Comparison of ENCODE assay signal across 23 cellular contexts in the genomic region with DNA sequence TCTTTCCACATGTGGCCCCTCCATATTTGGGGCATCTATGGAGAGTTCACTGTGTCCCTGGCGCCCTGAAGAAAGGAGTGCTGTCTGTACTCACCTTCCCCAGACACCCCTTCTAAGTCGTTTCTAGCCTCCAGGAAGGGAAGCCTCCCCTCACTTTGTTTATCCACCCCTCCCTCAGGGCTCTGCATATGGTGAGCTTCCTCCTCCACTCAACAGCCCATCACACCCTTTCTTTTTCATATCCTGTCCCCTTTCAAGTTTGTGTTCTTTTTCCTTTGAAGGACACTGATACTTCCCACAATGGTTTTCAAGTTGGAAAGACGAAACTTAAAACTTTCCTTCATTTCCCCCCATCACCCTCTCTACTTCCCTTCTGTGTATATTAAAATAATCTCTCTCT.
"Had no signal": no experiment of that assay in that cellular context is flagged by ENCODE, and none has a peak within 500 bp of the region (broad histone marks: within the 10 kb centered on the region; RNA-seq: fewer than 3 reads in every experiment).

No MANE protein-coding gene starts in this region.

- H3K9me3 Mint-ChIP-seq: natural killer cell treated with Interleukin-12 subunit alpha and Interleukin-12 subunit beta and Interleukin-15 and Interleukin-18, amount 100 ng/mL, for 72 hours; type B pancreatic cell had no signal

- H3K36me3 ChIP-seq: heart left ventricle, left ventricle myocardium inferior, lower lobe of right lung, prostate gland, right lobe of liver, suprapubic skin, thyroid gland had no signal

- H3K27ac ChIP-seq: coronary artery, heart left ventricle, left ventricle myocardium inferior, lower lobe of right lung, parathyroid adenoma, prostate gland, right lobe of liver, suprapubic skin, thyroid gland had no signal

- H3K4me1 ChIP-seq: heart left ventricle, left ventricle myocardium inferior, lower lobe of right lung, parathyroid adenoma, prostate gland, right lobe of liver, suprapubic skin, thyroid gland had no signal

- H2AFZ ChIP-seq: parathyroid adenoma had no signal

- H3K9me3 ChIP-seq: heart left ventricle, lower lobe of right lung, prostate gland, right lobe of liver, suprapubic skin, thyroid gland had no signal

- H3K27ac Mint-ChIP-seq: memory B cell; natural killer cell treated with Interleukin-12 subunit alpha and Interleukin-12 subunit beta and Interleukin-15 and Interleukin-18, amount 100 ng/mL, for 72 hours; stimulated activated effector memory CD8-positive, alpha-beta T cell treated with anti-CD3 and anti-CD28 coated beads, Interleukin-12 subunit alpha, Interleukin-12 subunit beta, amount 100 ng/mL, for 72 hours; type B pancreatic cell had no signal

- ATAC-seq: heart left ventricle; left cardiac atrium; lower lobe of right lung; natural killer cell treated with Interleukin-12 subunit alpha and Interleukin-12 subunit beta and Interleukin-15 and Interleukin-18, amount 100 ng/mL, for 72 hours; right lobe of liver; stimulated activated effector memory CD8-positive, alpha-beta T cell treated with anti-CD3 and anti-CD28 coated beads, Interleukin-12 subunit alpha, Interleukin-12 subunit beta, amount 100 ng/mL, for 72 hours; stimulated activated naive CD8-positive, alpha-beta T cell treated with anti-CD3 and anti-CD28 coated beads, Interleukin-15, Interleukin-2, amounts not matched to agents 100 U/mL and 50 U/mL, for 24 hours had no signal

- H3K4me1 Mint-ChIP-seq: memory B cell; stimulated activated effector memory CD8-positive, alpha-beta T cell treated with anti-CD3 and anti-CD28 coated beads, Interleukin-12 subunit alpha, Interleukin-12 subunit beta, amount 100 ng/mL, for 72 hours had no signal

- FAIRE-seq: frontal cortex, keratinocyte, urothelium cell line had no signal

- H3K79me2 ChIP-seq: parathyroid adenoma had no signal

- H3K4me3 Mint-ChIP-seq: memory B cell; natural killer cell treated with Interleukin-12 subunit alpha and Interleukin-12 subunit beta and Interleukin-15 and Interleukin-18, amount 100 ng/mL, for 72 hours; stimulated activated effector memory CD8-positive, alpha-beta T cell treated with anti-CD3 and anti-CD28 coated beads, Interleukin-12 subunit alpha, Interleukin-12 subunit beta, amount 100 ng/mL, for 72 hours; type B pancreatic cell had no signal

- H3K4me3 ChIP-seq: coronary artery, heart left ventricle, left ventricle myocardium inferior, lower lobe of right lung, prostate gland, right lobe of liver, suprapubic skin, thyroid gland had no signal

- H3K36me3 Mint-ChIP-seq: memory B cell; natural killer cell treated with Interleukin-12 subunit alpha and Interleukin-12 subunit beta and Interleukin-15 and Interleukin-18, amount 100 ng/mL, for 72 hours; stimulated activated effector memory CD8-positive, alpha-beta T cell treated with anti-CD3 and anti-CD28 coated beads, Interleukin-12 subunit alpha, Interleukin-12 subunit beta, amount 100 ng/mL, for 72 hours; type B pancreatic cell had no signal

- H3K9ac ChIP-seq: parathyroid adenoma had no signal

- DNase-seq: effector CD4-positive, alpha-beta T cell; heart left ventricle; hippocampal formation; left cardiac atrium; left ventricle myocardium inferior; lower lobe of right lung; midbrain; right lobe of liver; stimulated activated CD4-positive, alpha-beta T cell treated with anti-CD3 and anti-CD28 coated beads, Interleukin-4, amount 100 ng/mL, for 1 hour; stimulated activated CD8-positive, alpha-beta memory T cell treated with anti-CD3 and anti-CD28 coated beads, Interleukin-4, amount 100 ng/mL, for 48 hours; stimulated activated naive CD8-positive, alpha-beta T cell treated with anti-CD3 and anti-CD28 coated beads, Interleukin-15, Interleukin-2, amounts not matched to agents 100 U/mL and 50 U/mL, for 24 hours; thyroid gland had no signal

- H3K27me3 ChIP-seq: right lobe of liver, thyroid gland had no signal
